Comparison of ENCODE assay signal across 14 cellular contexts in the genomic region with DNA sequence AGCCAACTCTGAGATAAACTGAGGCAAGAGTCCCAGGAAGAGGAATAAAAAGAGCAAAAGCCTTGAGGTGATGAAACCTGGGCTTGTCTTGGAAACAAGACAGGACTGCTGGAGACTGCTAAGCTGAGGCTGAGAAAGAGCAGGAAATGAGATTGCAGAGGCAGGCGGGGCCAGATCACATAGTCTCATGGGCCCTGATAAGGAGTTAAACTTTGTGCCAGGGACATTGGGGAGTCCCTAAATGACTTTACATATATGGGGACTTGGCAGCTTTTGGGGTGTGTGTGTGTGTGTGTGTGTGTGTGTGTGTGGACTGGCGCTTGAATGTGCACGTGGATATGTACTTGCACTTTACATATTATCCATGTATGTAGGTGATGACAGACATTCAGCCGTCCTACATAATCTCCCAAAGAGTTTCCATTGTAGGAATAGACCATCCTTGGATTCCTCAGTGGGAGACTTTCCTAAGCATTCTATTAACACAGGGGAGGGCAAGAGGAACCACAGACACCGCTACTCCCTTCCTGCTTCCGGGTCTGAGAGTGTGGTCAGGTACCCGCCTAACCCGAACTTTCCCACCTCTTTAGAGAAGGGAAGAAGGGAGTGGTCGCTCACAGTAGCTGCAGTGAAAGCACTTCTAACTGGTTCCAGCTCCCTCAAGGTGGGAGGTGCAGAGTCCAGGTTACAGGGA.
A peak's percentile ranks its signal among the peaks of the same experiment; 100 is the strongest.
DNase-seq lines count a peak whose midpoint lies in the region; ATAC-seq and TF ChIP-seq lines count a peak whose summit lies in the region.
"Had no signal": no experiment of that assay in that cellular context is flagged by ENCODE, and none has a peak within 500 bp of the region (broad histone marks: within the 10 kb centered on the region; RNA-seq: fewer than 3 reads in every experiment).

No MANE protein-coding gene starts in this region.

- no peak for ATAC-seq in activated CD8-positive, alpha-beta T cell treated with anti-CD3 and anti-CD28 coated beads for 36 hours
- ATAC-seq in heart right ventricle: peak; percentile 69 to 94 (median 88)
- ATAC-seq in stimulated activated effector memory CD8-positive, alpha-beta T cell treated with anti-CD3 and anti-CD28 coated beads, Interleukin-12 subunit alpha, Interleukin-12 subunit beta, amount 100 ng/mL, for 72 hours: peak; percentile 55
- no peak for ATAC-seq in psoas muscle
- ATAC-seq: gastroesophageal sphincter had no signal

- peak; percentile 37 for DNase-seq in activated naive CD4-positive, alpha-beta T cell treated with anti-CD3 and anti-CD28 coated beads, Interleukin-2, amount 10 ng/mL, durations not matched to agents 7 days and 5 days
- no peak for DNase-seq in activated naive CD4-positive, alpha-beta T cell (lab: John Stamatoyannopoulos, UW)
- peak; percentile 4 for DNase-seq in activated CD8-positive, alpha-beta T cell treated with anti-CD3 and anti-CD28 coated beads for 36 hours
- DNase-seq in heart right ventricle (peak; percentile 22 to 24), activated T-cell treated with anti-CD3 and anti-CD28 coated beads for 4 hours (no peak), psoas muscle (no peak), foreskin melanocyte (no peak)
- no peak for DNase-seq in stimulated activated effector memory CD8-positive, alpha-beta T cell treated with anti-CD3 and anti-CD28 coated beads, Interleukin-12 subunit alpha, Interleukin-12 subunit beta, amount 100 ng/mL, for 72 hours (ENCODE audit: low spot score in 2 of 2)
- DNase-seq: activated CD4-positive, CD25-positive, alpha-beta regulatory T cell; adrenal gland; EL; KG1 had no signal

- no peaks in the 10 kb centered on the region for H3K9me3 ChIP-seq in heart right ventricle
- no peaks in the 10 kb centered on the region for H3K9me3 ChIP-seq in psoas muscle
- H3K9me3 ChIP-seq: adrenal gland, gastroesophageal sphincter had no signal

- POLR2A ChIA-PET in activated CD8-positive, alpha-beta T cell treated with anti-CD3 and anti-CD28 coated beads for 36 hours (lab: Charles Lee): no interaction called here

- no peaks in the 10 kb centered on the region for H3K36me3 Mint-ChIP-seq in activated naive CD4-positive, alpha-beta T cell treated with anti-CD3 and anti-CD28 coated beads, Interleukin-2, amount 10 ng/mL, durations not matched to agents 7 days and 5 days
- H3K36me3 Mint-ChIP-seq in activated CD8-positive, alpha-beta T cell treated with anti-CD3 and anti-CD28 coated beads for 36 hours (ENCODE audit: low read depth): no peaks in the 10 kb centered on the region
- H3K36me3 Mint-ChIP-seq in stimulated activated effector memory CD8-positive, alpha-beta T cell treated with anti-CD3 and anti-CD28 coated beads, Interleukin-12 subunit alpha, Interleukin-12 subunit beta, amount 100 ng/mL, for 72 hours: no peaks in the 10 kb centered on the region

- peak overlapping the region in 1 of 10 donors; percentile 6 for H3K27ac ChIP-seq in heart right ventricle
- H3K27ac ChIP-seq in psoas muscle: no peak overlapping the region
- H3K27ac ChIP-seq: adrenal gland, gastroesophageal sphincter had no signal

- H3K36me3 ChIP-seq in heart right ventricle (no peaks in the 10 kb centered on the region), psoas muscle (ENCODE audit: insufficient read depth in 1 of 2, low read depth in 1 of 2) (no peaks in the 10 kb centered on the region)
- H3K36me3 ChIP-seq: adrenal gland, gastroesophageal sphincter had no signal

- no peak for TF ChIP-seq CTCF in activated CD8-positive, alpha-beta T cell treated with anti-CD3 and anti-CD28 coated beads for 36 hours (IDR thresholded peaks at IDR 0.05)
- no peak for TF ChIP-seq CTCF in heart right ventricle (IDR thresholded peaks at IDR 0.05)
- no peak for TF ChIP-seq CTCF in psoas muscle (IDR thresholded peaks at IDR 0.05)

- 18 to 26% methylated on average over 9 of the region's 9 CpGs for WGBS in heart right ventricle, 2 donors
- 77 to 86% (median 79%) methylated on average over 9 of the region's 9 CpGs for WGBS in psoas muscle, 3 donors

- intact Hi-C loops in activated CD8-positive, alpha-beta T cell treated with anti-CD3 and anti-CD28 coated beads for 36 hours (cut with micrococcal nuclease): no loop called here
- intact Hi-C loops in heart right ventricle (cut with DNase I): no loop called here
- intact Hi-C loops in psoas muscle (cut with DNase I): loop anchor here in 1 of 2 donors (10.0 kb wide), 1 partner anchor 61 kb away; no protein-coding TSS in a partner anchor

- H3K4me3 ChIP-seq in heart right ventricle: no peak overlapping the region
- no peak overlapping the region for H3K4me3 ChIP-seq in psoas muscle
- H3K4me3 ChIP-seq: adrenal gland, gastroesophageal sphincter had no signal

- peaks cover 15% of the 10 kb centered on the region for H3K4me1 Mint-ChIP-seq in activated naive CD4-positive, alpha-beta T cell treated with anti-CD3 and anti-CD28 coated beads, Interleukin-2, amount 10 ng/mL, durations not matched to agents 7 days and 5 days
- peaks cover 4% of the 10 kb centered on the region for H3K4me1 Mint-ChIP-seq in activated CD8-positive, alpha-beta T cell treated with anti-CD3 and anti-CD28 coated beads for 36 hours (ENCODE audit: low read depth)
- peaks cover 12% of the 10 kb centered on the region for H3K4me1 Mint-ChIP-seq in stimulated activated effector memory CD8-positive, alpha-beta T cell treated with anti-CD3 and anti-CD28 coated beads, Interleukin-12 subunit alpha, Interleukin-12 subunit beta, amount 100 ng/mL, for 72 hours
- H3K4me1 Mint-ChIP-seq: neural crest cell had no signal

- H3K27me3 Mint-ChIP-seq in activated naive CD4-positive, alpha-beta T cell treated with anti-CD3 and anti-CD28 coated beads, Interleukin-2, amount 10 ng/mL, durations not matched to agents 7 days and 5 days: peaks cover 7% of the 10 kb centered on the region
- peaks cover 2% of the 10 kb centered on the region for H3K27me3 Mint-ChIP-seq in activated CD8-positive, alpha-beta T cell treated with anti-CD3 and anti-CD28 coated beads for 36 hours

- H3K4me1 ChIP-seq in heart right ventricle: peaks cover 0 to 10% (median 0%) of the 10 kb centered on the region in 9 donors
- H3K4me1 ChIP-seq in psoas muscle: no peaks in the 10 kb centered on the region
- H3K4me1 ChIP-seq: adrenal gland, gastroesophageal sphincter had no signal

- no peak overlapping the region for H3K4me3 Mint-ChIP-seq in activated naive CD4-positive, alpha-beta T cell treated with anti-CD3 and anti-CD28 coated beads, Interleukin-2, amount 10 ng/mL, durations not matched to agents 7 days and 5 days
- H3K4me3 Mint-ChIP-seq in activated CD8-positive, alpha-beta T cell treated with anti-CD3 and anti-CD28 coated beads for 36 hours: no peak overlapping the region
- H3K4me3 Mint-ChIP-seq in stimulated activated effector memory CD8-positive, alpha-beta T cell treated with anti-CD3 and anti-CD28 coated beads, Interleukin-12 subunit alpha, Interleukin-12 subunit beta, amount 100 ng/mL, for 72 hours: no peak overlapping the region
- H3K4me3 Mint-ChIP-seq: neural crest cell had no signal

- CTCF ChIA-PET in activated naive CD4-positive, alpha-beta T cell treated with anti-CD3 and anti-CD28 coated beads, Interleukin-2, amount 10 ng/mL, durations not matched to agents 7 days and 5 days (lab: Charles Lee): interaction anchor here (0.6 kb wide), 1 partner anchor 9 kb away, joined by 3 read pairs; no protein-coding TSS in a partner anchor
- CTCF ChIA-PET in activated CD8-positive, alpha-beta T cell treated with anti-CD3 and anti-CD28 coated beads for 36 hours (lab: Charles Lee): no interaction called here

- H3K27me3 ChIP-seq in heart right ventricle (no peaks in the 10 kb centered on the region), psoas muscle (ENCODE audit: insufficient read depth in 3 of 3, low read length in 2 of 3) (no peaks in the 10 kb centered on the region)
- H3K27me3 ChIP-seq: adrenal gland, gastroesophageal sphincter had no signal

- H3K27ac Mint-ChIP-seq in activated naive CD4-positive, alpha-beta T cell treated with anti-CD3 and anti-CD28 coated beads, Interleukin-2, amount 10 ng/mL, durations not matched to agents 7 days and 5 days: no peak overlapping the region
- H3K27ac Mint-ChIP-seq in activated CD8-positive, alpha-beta T cell treated with anti-CD3 and anti-CD28 coated beads for 36 hours: no peak overlapping the region
- H3K27ac Mint-ChIP-seq in stimulated activated effector memory CD8-positive, alpha-beta T cell treated with anti-CD3 and anti-CD28 coated beads, Interleukin-12 subunit alpha, Interleukin-12 subunit beta, amount 100 ng/mL, for 72 hours: no peak overlapping the region

- no peaks in the 10 kb centered on the region for H3K9me3 Mint-ChIP-seq in activated naive CD4-positive, alpha-beta T cell treated with anti-CD3 and anti-CD28 coated beads, Interleukin-2, amount 10 ng/mL, durations not matched to agents 7 days and 5 days
- no peaks in the 10 kb centered on the region for H3K9me3 Mint-ChIP-seq in activated CD8-positive, alpha-beta T cell treated with anti-CD3 and anti-CD28 coated beads for 36 hours
- H3K9me3 Mint-ChIP-seq in stimulated activated effector memory CD8-positive, alpha-beta T cell treated with anti-CD3 and anti-CD28 coated beads, Interleukin-12 subunit alpha, Interleukin-12 subunit beta, amount 100 ng/mL, for 72 hours: no peaks in the 10 kb centered on the region

Comparison
In these comparisons a context has a peak if more than half of its experiments do, and no peak if none do; other contexts are left out.
1. DNase-seq: peak in activated naive CD4-positive, alpha-beta T cell treated with anti-CD3 and anti-CD28 coated beads, Interleukin-2, amount 10 ng/mL, durations not matched to agents 7 days and 5 days (single experiment), activated CD8-positive, alpha-beta T cell treated with anti-CD3 and anti-CD28 coated beads for 36 hours (single experiment) and heart right ventricle (2 of 2); none in activated naive CD4-positive, alpha-beta T cell (0 of 4), stimulated activated effector memory CD8-positive, alpha-beta T cell treated with anti-CD3 and anti-CD28 coated beads, Interleukin-12 subunit alpha, Interleukin-12 subunit beta, amount 100 ng/mL, for 72 hours (0 of 2), activated T-cell treated with anti-CD3 and anti-CD28 coated beads for 4 hours (single experiment), psoas muscle (0 of 2) and foreskin melanocyte (single experiment).
2. ATAC-seq: peak in heart right ventricle (8 of 8) and stimulated activated effector memory CD8-positive, alpha-beta T cell treated with anti-CD3 and anti-CD28 coated beads, Interleukin-12 subunit alpha, Interleukin-12 subunit beta, amount 100 ng/mL, for 72 hours (single experiment); none in activated CD8-positive, alpha-beta T cell treated with anti-CD3 and anti-CD28 coated beads for 36 hours (single experiment) and psoas muscle (0 of 4).